24 cellular contexts compared by ENCODE assay signal in the genomic region with DNA sequence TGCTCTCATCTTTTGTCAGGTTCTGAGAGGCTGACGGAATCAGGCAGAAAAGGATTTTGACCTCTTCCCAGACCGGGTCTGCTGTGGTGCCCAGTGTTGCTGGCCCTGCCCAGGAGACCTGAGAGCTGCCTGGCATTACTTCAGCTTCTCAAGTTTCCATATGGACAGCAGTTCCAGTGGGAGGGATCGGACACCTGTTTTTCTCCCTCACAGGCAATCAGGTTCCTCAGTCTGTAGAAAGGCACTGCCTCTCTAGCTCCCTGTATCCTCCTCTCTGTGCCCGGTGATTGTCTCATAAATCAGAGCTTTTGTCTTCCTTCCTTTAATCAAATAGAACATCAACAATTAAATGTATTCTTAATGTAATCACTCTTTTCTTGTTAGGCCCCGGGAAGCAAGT.
A peak's percentile ranks its signal among the peaks of the same experiment; 100 is the strongest.
DNase-seq lines count a peak whose midpoint lies in the region; ATAC-seq, FAIRE-seq and TF ChIP-seq lines count a peak whose summit lies in the region.
"Had no signal": no experiment of that assay in that cellular context is flagged by ENCODE, and none has a peak within 500 bp of the region (broad histone marks: within the 10 kb centered on the region; RNA-seq: fewer than 3 reads in every experiment).

No MANE protein-coding gene starts in this region.

- no peak overlapping the region for H3K56ac ChIP-seq in H9 (ENCODE audit: insufficient read length, low read depth, low read length)

- H3K4me2 ChIP-seq in H9 (ENCODE audit: insufficient read depth, insufficient read length, low read length) (no peak overlapping the region), endothelial cell of umbilical vein (ENCODE audit: insufficient read depth, low read length) (no peak overlapping the region)

- H2BK120ac ChIP-seq in H9 (ENCODE audit: low read depth, low read length, poor library complexity, severe bottlenecking) = no peak overlapping the region

- CTCF ChIA-PET in endothelial cell of umbilical vein (lab: Charles Lee) = interaction anchor here (1.0 kb wide), 1 partner anchor 202 kb away, joined by 3 read pairs; no protein-coding TSS in a partner anchor

- H3K4me1 Mint-ChIP-seq in H9 (peaks cover 36 to 38% of the 10 kb centered on the region in 2 experiments), progenitor cell of endocrine pancreas (ENCODE audit: low read depth) (peaks cover 45% of the 10 kb centered on the region)
- H3K4me1 Mint-ChIP-seq: IgD-negative memory B cell had no signal

- H2AFZ ChIP-seq in H9 (ENCODE audit: low read length) (no peak overlapping the region), endothelial cell of umbilical vein (ENCODE audit: low read depth, low read length) (no peak overlapping the region)

- H3K4ac ChIP-seq in H9 (ENCODE audit: low read depth, low read length) = no peak overlapping the region

- no peaks in the 10 kb centered on the region; the same call in 1 of the 2 replicates for H3K27me3 Mint-ChIP-seq in H9 (ENCODE audit: low read depth)
- no peaks in the 10 kb centered on the region for H3K27me3 Mint-ChIP-seq in progenitor cell of endocrine pancreas
- H3K27me3 Mint-ChIP-seq: IgD-negative memory B cell had no signal

- POLR2A ChIA-PET in endothelial cell of umbilical vein (lab: Charles Lee) = no interaction called here

- H2BK20ac ChIP-seq in H9 (ENCODE audit: low read depth, low read length, poor library complexity, severe bottlenecking) = no peak overlapping the region

- H3K27me3 ChIP-seq in H9 (ENCODE audit: insufficient read depth, low read length) (no peaks in the 10 kb centered on the region), endothelial cell of umbilical vein (ENCODE audit: control insufficient read depth in 2 of 2, insufficient read depth in 2 of 2, low read length in 2 of 2) (no peaks in the 10 kb centered on the region)
- H3K27me3 ChIP-seq: brain microvascular endothelial cell, testis had no signal

- H3K9me3 ChIP-seq in H9 (ENCODE audit: control insufficient read depth, low read depth, low read length) (no peaks in the 10 kb centered on the region), endothelial cell of umbilical vein (replicated peaks; ENCODE audit: control insufficient read depth, insufficient read depth, low read length) (no peaks in the 10 kb centered on the region)
- H3K9me3 ChIP-seq: testis had no signal

- H3K36me3 ChIP-seq in endothelial cell of umbilical vein (ENCODE audit: control insufficient read depth in 2 of 2, extremely low read depth in 1 of 2, insufficient read depth in 2 of 2, low read length in 2 of 2) = no peaks in the 10 kb centered on the region
- H3K36me3 ChIP-seq: brain microvascular endothelial cell had no signal

- no peak overlapping the region for H3K18ac ChIP-seq in H9 (ENCODE audit: insufficient read length, low read depth, low read length)

- DNase-seq in H9 (no peak), NCI-H524 treated with DMSO at 0.1 percent for 48 hours (lab: John Stamatoyannopoulos, UW) (peak; percentile 28), endothelial cell of umbilical vein (ENCODE audit: low read depth, low spot score) (peak; percentile 57), progenitor cell of endocrine pancreas (ENCODE audit: low spot score, unreplicated experiment) (no peak), SIG-M5 (lab: John Stamatoyannopoulos, UW) (no peak), left colon (no peak), AG20443 (ENCODE audit: low spot score) (no peak)
- DNase-seq: activated CD4-positive, CD25-positive, alpha-beta regulatory T cell; activated naive CD4-positive, alpha-beta T cell treated with anti-CD3 and anti-CD28 coated beads for 36 hours; brain microvascular endothelial cell; effector CD4-positive, alpha-beta T cell; EL; H7; NCI-H2081; NCI-H446 treated with DMSO at 0.1 percent for 48 hours; stimulated activated naive CD4-positive, alpha-beta T cell treated with Interleukin-2 at 50 U/mL for 16 hours; T-helper 1 cell; testis had no signal

- H3K4me1 ChIP-seq in H9 (ENCODE audit: insufficient read depth, low read length) = peaks cover 4% of the 10 kb centered on the region; the same call in 1 of the 2 replicates
- peaks cover 15% of the 10 kb centered on the region for H3K4me1 ChIP-seq in endothelial cell of umbilical vein (ENCODE audit: control insufficient read depth, extremely low read depth, insufficient read depth, low read length)
- H3K4me1 ChIP-seq: testis had no signal

- H3T11ph ChIP-seq in H9 (ENCODE audit: low read length) = no peak overlapping the region

- no peak overlapping the region for H2BK12ac ChIP-seq in H9 (ENCODE audit: insufficient read length, low read depth, low read length)

- H4K20me1 ChIP-seq in H9 (ENCODE audit: control insufficient read depth, insufficient read depth, insufficient read length) = no peaks in the 10 kb centered on the region
- H4K20me1 ChIP-seq in endothelial cell of umbilical vein (replicated peaks; ENCODE audit: control insufficient read depth, extremely low read depth, insufficient read depth, low read length) = no peaks in the 10 kb centered on the region

- H3K79me2 ChIP-seq in H9 (ENCODE audit: insufficient read depth, low read length) (no peaks in the 10 kb centered on the region), endothelial cell of umbilical vein (ENCODE audit: control insufficient read depth, insufficient read depth, low read length) (no peaks in the 10 kb centered on the region)

- H3K27ac ChIP-seq in H9 (ENCODE audit: insufficient read length, low read depth, low read length) = no peak overlapping the region
- no peak overlapping the region for H3K27ac ChIP-seq in endothelial cell of umbilical vein (ENCODE audit: insufficient read depth, low read depth, low read length)
- H3K27ac ChIP-seq: brain microvascular endothelial cell, epithelial cell of prostate, testis had no signal

- dilution Hi-C loops in endothelial cell of umbilical vein (cut with MboI; ENCODE audit: extremely low pct_ligation_motif_present, low sequenced_read_pairs) = no loop called here

- no peak overlapping the region for H4K5ac ChIP-seq in H9 (ENCODE audit: insufficient read length, low read depth, low read length)

- no peak for TF ChIP-seq POLR2A in endothelial cell of umbilical vein (IDR thresholded peaks at IDR 0.05; ENCODE audit: low read depth, low read length)

- peaks cover 0 to 2% of the 10 kb centered on the region in 2 experiments; a peak in 1 of 5 replicates for H3K9me3 Mint-ChIP-seq in H9
- peaks cover 2% of the 10 kb centered on the region for H3K9me3 Mint-ChIP-seq in progenitor cell of endocrine pancreas (ENCODE audit: low read depth)
- H3K9me3 Mint-ChIP-seq: activated naive CD4-positive, alpha-beta T cell treated with anti-CD3 and anti-CD28 coated beads for 36 hours; activated T-helper 1 cell treated with anti-CD3 and anti-CD28 coated beads, Interleukin-12 subunit alpha, Interleukin-12 subunit beta, Interleukin-2, Interleukin-4 antibody, amounts not matched to agents 30 ng/mL and 10 ng/mL and 1 ng/mL, durations not matched to agents 14 hours and 24 hours and 36 hours; IgD-negative memory B cell had no signal

- H4K8ac ChIP-seq in H9 (replicated peaks; ENCODE audit: insufficient read length, low read depth, low read length) = no peak overlapping the region

- no peak overlapping the region for H3K23ac ChIP-seq in H9 (ENCODE audit: insufficient read length, low read depth, low read length)

- WGBS in H9 (ENCODE audit: extremely low coverage, insufficient read length, low lambda C conversion rate) = no CpG with 5 or more reads among the region's 5 CpGs

- no peak overlapping the region for H4K91ac ChIP-seq in H9 (ENCODE audit: insufficient read length, low read depth, low read length)

- no peak for TF ChIP-seq CTCF in H9 (conservative IDR thresholded peaks at IDR 0.05)
- no peak for TF ChIP-seq CTCF in endothelial cell of umbilical vein (IDR thresholded peaks at IDR 0.05; ENCODE audit: extremely low read depth in 1 of 2, insufficient read depth in 1 of 2, low read depth in 1 of 2, low read length in 2 of 2)
- TF ChIP-seq CTCF in progenitor cell of endocrine pancreas (IDR thresholded peaks at IDR 0.05; ENCODE audit: unreplicated experiment) = no peak

- H3K4me3 ChIP-seq in endothelial cell of umbilical vein (replicated peaks in 1 of 3; ENCODE audit: insufficient read depth in 1 of 3, low read depth in 1 of 3, low read length in 3 of 3) = no peak overlapping the region
- H3K4me3 ChIP-seq: testis had no signal

- no peak overlapping the region for H2BK15ac ChIP-seq in H9 (ENCODE audit: low read depth, low read length)

- no peak overlapping the region for H3K14ac ChIP-seq in H9 (ENCODE audit: insufficient read depth, low read length)

- no TSS peak for BruUV-seq in endothelial cell of umbilical vein (replicated peaks; lab: Mats Ljungman, UMichigan)

- H3K27ac Mint-ChIP-seq in H9 (peak overlapping the region; percentile 21 to 63 (median 42); a peak in 4 of 7 replicates), progenitor cell of endocrine pancreas (peak overlapping the region; percentile 56)
- H3K27ac Mint-ChIP-seq: activated naive CD4-positive, alpha-beta T cell treated with anti-CD3 and anti-CD28 coated beads for 36 hours; activated T-helper 1 cell treated with anti-CD3 and anti-CD28 coated beads, Interleukin-12 subunit alpha, Interleukin-12 subunit beta, Interleukin-2, Interleukin-4 antibody, amounts not matched to agents 30 ng/mL and 10 ng/mL and 1 ng/mL, durations not matched to agents 14 hours and 24 hours and 36 hours; IgD-negative memory B cell had no signal

- no peak for ATAC-seq in left colon

- intact Hi-C loops in endothelial cell of umbilical vein (cut with micrococcal nuclease) (no loop called here), left colon (cut with DNase I, micrococcal nuclease) (no loop called here)

- H3K9ac ChIP-seq in H9 (ENCODE audit: extremely low read depth, insufficient read length, low read length) (no peak overlapping the region), endothelial cell of umbilical vein (replicated peaks; ENCODE audit: extremely low read depth, insufficient read depth, low read length) (no peak overlapping the region)

- no peaks in the 10 kb centered on the region for H3K79me1 ChIP-seq in H9 (ENCODE audit: insufficient read depth, low read depth, low read length, poor library complexity, severe bottlenecking)

- FAIRE-seq in endothelial cell of umbilical vein (lab: Jason Lieb, UNC) = peak; percentile 52
- FAIRE-seq: GM12891, keratinocyte, urothelium cell line had no signal

- no peaks in the 10 kb centered on the region; a peak in 1 of 7 replicates for H3K36me3 Mint-ChIP-seq in H9 (ENCODE audit: insufficient read depth in 1 of 3, low read depth in 3 of 3)
- no peaks in the 10 kb centered on the region for H3K36me3 Mint-ChIP-seq in progenitor cell of endocrine pancreas (ENCODE audit: insufficient read depth)

- no peak overlapping the region for H2AK5ac ChIP-seq in H9 (ENCODE audit: insufficient read length, low read length)

- no peaks in the 10 kb centered on the region for H3K23me2 ChIP-seq in H9 (ENCODE audit: insufficient read length, low read depth, low read length, poor library complexity, severe bottlenecking)

- H3K4me3 Mint-ChIP-seq in H9 = no peak overlapping the region
- H3K4me3 Mint-ChIP-seq in progenitor cell of endocrine pancreas (ENCODE audit: low read depth) = no peak overlapping the region
- H3K4me3 Mint-ChIP-seq: activated naive CD4-positive, alpha-beta T cell treated with anti-CD3 and anti-CD28 coated beads for 36 hours; activated T-helper 1 cell treated with anti-CD3 and anti-CD28 coated beads, Interleukin-12 subunit alpha, Interleukin-12 subunit beta, Interleukin-2, Interleukin-4 antibody, amounts not matched to agents 30 ng/mL and 10 ng/mL and 1 ng/mL, durations not matched to agents 14 hours and 24 hours and 36 hours; IgD-negative memory B cell had no signal

- H2BK5ac ChIP-seq in H9 (ENCODE audit: insufficient read length, low read length) = no peak overlapping the region

- no peaks in the 10 kb centered on the region for H3K9me1 ChIP-seq in endothelial cell of umbilical vein (replicated peaks; ENCODE audit: control insufficient read depth, extremely low read depth, insufficient read depth, low read length)

Comparison
In these comparisons a context has a peak if more than half of its experiments do, and no peak if none do; other contexts are left out.
1. DNase-seq: peak in NCI-H524 treated with DMSO at 0.1 percent for 48 hours (single experiment) and endothelial cell of umbilical vein (single experiment); none in H9 (single experiment), progenitor cell of endocrine pancreas (single experiment), SIG-M5 (single experiment), left colon (0 of 2) and AG20443 (single experiment).